ENCODE assay signal across 7 cellular contexts in the genomic region with DNA sequence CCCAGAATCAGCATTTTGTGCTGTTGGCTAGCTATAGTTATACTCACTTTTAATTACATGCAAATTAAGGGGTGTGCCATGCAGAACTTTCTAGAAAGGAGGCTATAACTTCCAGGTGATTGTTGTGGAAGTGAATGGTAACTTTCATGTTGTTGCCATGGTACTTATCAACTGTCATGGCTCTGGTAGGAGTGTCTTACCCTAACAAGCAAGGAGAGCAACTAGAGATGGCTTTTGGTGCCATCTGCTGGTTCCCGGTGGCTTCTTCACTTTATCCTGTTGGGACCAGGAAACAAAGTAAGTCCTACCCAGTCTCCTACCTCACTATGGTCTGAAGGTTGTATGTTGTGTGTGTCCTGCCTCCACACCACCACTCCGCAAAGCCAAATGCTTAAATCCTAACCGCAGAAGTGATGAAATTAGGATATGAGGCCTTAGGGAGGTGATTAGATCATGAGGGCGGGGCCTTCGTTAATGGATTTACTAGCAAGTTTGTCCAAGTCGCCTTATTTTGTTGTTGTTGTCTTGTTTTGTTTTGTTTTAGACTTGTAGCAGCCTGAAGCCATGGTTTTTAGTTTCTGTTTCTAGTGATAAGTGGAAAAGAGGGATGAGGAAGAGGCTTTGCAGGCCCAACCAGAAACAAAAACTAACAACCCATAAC. TPM values are rescaled to one million over a fixed set of nuclear protein-coding genes. Genes with fewer than 3 reads are reported as not detected.
DNase-seq lines count a peak whose midpoint lies in the region; FAIRE-seq lines count a peak whose summit lies in the region.

No MANE protein-coding gene starts in this region.

- DNase-seq in GM18507 (ENCODE audit: extremely low spot score, insufficient read length, low read depth) (peak; percentile 33), OCI-M1 (lab: John Stamatoyannopoulos, UW) (peak; percentile 98), activated T-cell treated with anti-CD3 and anti-CD28 coated beads for 1 hour (ENCODE audit: low read depth) (peak; percentile 70), epithelial cell of prostate (ENCODE audit: low read depth, low spot score) (peak; percentile 77), mucosa of gallbladder (ENCODE audit: low spot score) (peak; percentile 91)
- DNase-seq in stimulated activated CD8-positive, alpha-beta memory T cell treated with anti-CD3 and anti-CD28 coated beads, Interleukin-4, amount 100 ng/mL, for 48 hours = peak; percentile 86

- peak; percentile 98 for FAIRE-seq in GM18507 (lab: Jason Lieb, UNC)

- no peaks in the 10 kb centered on the region for H3K36me3 ChIP-seq in KOPT-K1 (ENCODE audit: insufficient read depth, low read length)

- peaks cover 5% of the 10 kb centered on the region for H3K9me3 ChIP-seq in KOPT-K1 (ENCODE audit: insufficient read depth, low read length, poor library complexity, severe bottlenecking)

- H3K27ac ChIP-seq in KOPT-K1 (ENCODE audit: low read depth, low read length, poor library complexity, severe bottlenecking) = peak overlapping the region; percentile 24
- peak overlapping the region; percentile 80 for H3K27ac ChIP-seq in epithelial cell of prostate

RNA-seq across cellular contexts. Expression of gene FBXL12, which starts 22.6 kb away (rescaled TPM):
- 31.9 TPM for total RNA-seq in mucosa of gallbladder

RNA-seq across cellular contexts. Expression of gene ZNF846, which starts 27.7 kb away (rescaled TPM):
- total RNA-seq in mucosa of gallbladder = 25.0 TPM

RNA-seq across cellular contexts. Expression of gene UBL5, which starts 31.5 kb away (rescaled TPM):
- 283 TPM for total RNA-seq in mucosa of gallbladder

RNA-seq across cellular contexts. Expression of gene PIN1, which starts 38.9 kb away (rescaled TPM):
- 90.8 TPM for total RNA-seq in mucosa of gallbladder

Comparison
In these comparisons a context has a peak if more than half of its experiments do, and no peak if none do; other contexts are left out.
1. Peak in every context shown above with its lines: DNase-seq and H3K27ac ChIP-seq.
2. DNase-seq: peak in every context shown above with its lines; median percentile 98 in OCI-M1; 91 in mucosa of gallbladder; 86 in stimulated activated CD8-positive, alpha-beta memory T cell treated with anti-CD3 and anti-CD28 coated beads, Interleukin-4, amount 100 ng/mL, for 48 hours; 77 in epithelial cell of prostate; 70 in activated T-cell treated with anti-CD3 and anti-CD28 coated beads for 1 hour; 33 in GM18507.